ENCODE assay signal across 19 cellular contexts in the genomic region with DNA sequence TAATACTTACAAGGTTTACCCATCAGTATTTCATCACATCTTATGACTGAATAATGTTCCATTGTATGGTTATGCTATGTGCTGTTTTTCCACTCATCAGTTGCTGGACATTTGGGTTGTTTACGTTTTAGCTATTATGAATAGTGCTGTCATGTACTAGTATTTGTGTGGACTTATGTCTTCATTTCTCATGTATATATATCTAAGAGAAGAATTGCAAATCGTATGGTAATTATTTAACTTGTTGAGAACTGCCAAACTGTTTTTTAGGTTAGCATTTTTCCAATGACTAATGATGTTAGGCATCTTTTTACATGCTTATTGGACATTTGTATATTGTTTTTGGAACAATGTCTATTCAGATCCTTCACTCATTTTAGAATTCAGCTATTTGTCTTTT.
"Had no signal": no experiment of that assay in that cellular context is flagged by ENCODE, and none has a peak within 500 bp of the region (broad histone marks: within the 10 kb centered on the region; RNA-seq: fewer than 3 reads in every experiment).

No MANE protein-coding gene starts in this region.

- H3K9me3 Mint-ChIP-seq: activated B cell treated with CpG ODN at 0.5 μM for 24 hours; activated CD8-positive, alpha-beta T cell treated with anti-CD3 and anti-CD28 coated beads for 36 hours; activated naive CD4-positive, alpha-beta T cell treated with anti-CD3 and anti-CD28 coated beads, Interleukin-2, amount 10 ng/mL, durations not matched to agents 7 days and 5 days; activated naive CD8-positive, alpha-beta T cell treated with anti-CD3 and anti-CD28 coated beads, Interleukin-2, amount 50 U/mL, for 24 hours; activated T-cell treated with anti-CD3 and anti-CD28 coated beads, Interleukin-2, amount 50 U/mL, for 24 hours; activated T-helper 2 cell treated with anti-CD3 and anti-CD28 coated beads, Interferon-gamma antibody, Interleukin-2, Interleukin-4, amounts not matched to agents 10 μg/mL and 5 μg/mL and 100 μg/mL, durations not matched to agents 14 hours and 24 hours and 36 hours; naive thymus-derived CD8-positive, alpha-beta T cell; T-helper 2 cell treated with Interferon-gamma antibody and Interleukin-4, amounts not matched to agents 5 μg/mL and 100 μg/mL, for 36 hours had no signal

- H3K36me3 ChIP-seq: ascending aorta, prostate gland, right atrium auricular region, tibial artery had no signal

- H3K27ac Mint-ChIP-seq: activated B cell treated with CpG ODN at 0.5 μM for 24 hours; activated CD8-positive, alpha-beta T cell treated with anti-CD3 and anti-CD28 coated beads for 36 hours; activated naive CD4-positive, alpha-beta T cell treated with anti-CD3 and anti-CD28 coated beads, Interleukin-2, amount 10 ng/mL, durations not matched to agents 7 days and 5 days; activated naive CD8-positive, alpha-beta T cell treated with anti-CD3 and anti-CD28 coated beads, Interleukin-2, amount 50 U/mL, for 24 hours; activated T-cell treated with anti-CD3 and anti-CD28 coated beads, Interleukin-2, amount 50 U/mL, for 24 hours; activated T-helper 2 cell treated with anti-CD3 and anti-CD28 coated beads, Interferon-gamma antibody, Interleukin-2, Interleukin-4, amounts not matched to agents 10 μg/mL and 5 μg/mL and 100 μg/mL, durations not matched to agents 14 hours and 24 hours and 36 hours; naive thymus-derived CD8-positive, alpha-beta T cell; T-helper 2 cell treated with Interferon-gamma antibody and Interleukin-4, amounts not matched to agents 5 μg/mL and 100 μg/mL, for 36 hours had no signal

- H2AFZ ChIP-seq: hepatocyte had no signal

- ATAC-seq: activated CD8-positive, alpha-beta T cell treated with anti-CD3 and anti-CD28 coated beads for 36 hours; activated naive CD8-positive, alpha-beta T cell treated with anti-CD3 and anti-CD28 coated beads, Interleukin-2, amount 50 U/mL, for 24 hours; left cardiac atrium; naive thymus-derived CD8-positive, alpha-beta T cell; stimulated activated naive CD8-positive, alpha-beta T cell treated with anti-CD3 and anti-CD28 coated beads, Interleukin-15, Interleukin-2, amounts not matched to agents 100 U/mL and 50 U/mL, for 24 hours had no signal

- H3K4me3 ChIP-seq: ascending aorta, dorsolateral prefrontal cortex, hepatocyte, prostate gland, right atrium auricular region, tibial artery had no signal

- H3K9me3 ChIP-seq: ascending aorta, prostate gland, right atrium auricular region, tibial artery had no signal

- H3K27me3 ChIP-seq: ascending aorta, dorsolateral prefrontal cortex, hepatocyte, right atrium auricular region, tibial artery had no signal

- H3K27ac ChIP-seq: ascending aorta, hepatocyte, prostate gland, tibial artery had no signal

- H3K4me3 Mint-ChIP-seq: activated B cell treated with CpG ODN at 0.5 μM for 24 hours; activated CD8-positive, alpha-beta T cell treated with anti-CD3 and anti-CD28 coated beads for 36 hours; activated naive CD4-positive, alpha-beta T cell treated with anti-CD3 and anti-CD28 coated beads, Interleukin-2, amount 10 ng/mL, durations not matched to agents 7 days and 5 days; activated naive CD8-positive, alpha-beta T cell treated with anti-CD3 and anti-CD28 coated beads, Interleukin-2, amount 50 U/mL, for 24 hours; activated T-cell treated with anti-CD3 and anti-CD28 coated beads, Interleukin-2, amount 50 U/mL, for 24 hours; naive thymus-derived CD8-positive, alpha-beta T cell; T-helper 2 cell treated with Interferon-gamma antibody and Interleukin-4, amounts not matched to agents 5 μg/mL and 100 μg/mL, for 36 hours had no signal

- H3K27me3 Mint-ChIP-seq: activated B cell treated with CpG ODN at 0.5 μM for 24 hours; activated naive CD4-positive, alpha-beta T cell treated with anti-CD3 and anti-CD28 coated beads, Interleukin-2, amount 10 ng/mL, durations not matched to agents 7 days and 5 days; activated naive CD8-positive, alpha-beta T cell treated with anti-CD3 and anti-CD28 coated beads, Interleukin-2, amount 50 U/mL, for 24 hours; activated T-cell treated with anti-CD3 and anti-CD28 coated beads, Interleukin-2, amount 50 U/mL, for 24 hours had no signal

- H3K4me1 ChIP-seq: prostate gland had no signal

- H3K4me1 Mint-ChIP-seq: activated B cell treated with CpG ODN at 0.5 μM for 24 hours; activated naive CD4-positive, alpha-beta T cell treated with anti-CD3 and anti-CD28 coated beads, Interleukin-2, amount 10 ng/mL, durations not matched to agents 7 days and 5 days; activated naive CD8-positive, alpha-beta T cell treated with anti-CD3 and anti-CD28 coated beads, Interleukin-2, amount 50 U/mL, for 24 hours; naive thymus-derived CD8-positive, alpha-beta T cell had no signal

- H3K36me3 Mint-ChIP-seq: activated naive CD4-positive, alpha-beta T cell treated with anti-CD3 and anti-CD28 coated beads, Interleukin-2, amount 10 ng/mL, durations not matched to agents 7 days and 5 days; naive thymus-derived CD8-positive, alpha-beta T cell had no signal

- H3K79me2 ChIP-seq: hepatocyte had no signal

- DNase-seq: activated B cell treated with CpG ODN at 0.5 μM for 24 hours; activated CD4-positive, alpha-beta T cell treated with anti-CD3 and anti-CD28 coated beads for 48 hours; activated CD8-positive, alpha-beta T cell treated with anti-CD3 and anti-CD28 coated beads for 36 hours; activated naive CD4-positive, alpha-beta T cell treated with anti-CD3 and anti-CD28 coated beads, Interleukin-2, amount 10 ng/mL, durations not matched to agents 7 days and 5 days; activated naive CD8-positive, alpha-beta T cell treated with anti-CD3 and anti-CD28 coated beads, Interleukin-2, amount 50 U/mL, for 24 hours; activated T-cell treated with anti-CD3 and anti-CD28 coated beads, Interleukin-2, amount 50 U/mL, for 24 hours; dorsolateral prefrontal cortex; left cardiac atrium; naive thymus-derived CD8-positive, alpha-beta T cell; stimulated activated CD4-positive, alpha-beta T cell treated with anti-CD3 and anti-CD28 coated beads, Interleukin-2, amount 100 ng/mL, for 24 hours; stimulated activated naive CD8-positive, alpha-beta T cell treated with anti-CD3 and anti-CD28 coated beads, Interleukin-15, Interleukin-2, amounts not matched to agents 100 U/mL and 50 U/mL, for 24 hours; substantia nigra; tibial artery had no signal

- H3K4me2 ChIP-seq: hepatocyte had no signal
